ENCODE assay signal across 20 cellular contexts in the genomic region with DNA sequence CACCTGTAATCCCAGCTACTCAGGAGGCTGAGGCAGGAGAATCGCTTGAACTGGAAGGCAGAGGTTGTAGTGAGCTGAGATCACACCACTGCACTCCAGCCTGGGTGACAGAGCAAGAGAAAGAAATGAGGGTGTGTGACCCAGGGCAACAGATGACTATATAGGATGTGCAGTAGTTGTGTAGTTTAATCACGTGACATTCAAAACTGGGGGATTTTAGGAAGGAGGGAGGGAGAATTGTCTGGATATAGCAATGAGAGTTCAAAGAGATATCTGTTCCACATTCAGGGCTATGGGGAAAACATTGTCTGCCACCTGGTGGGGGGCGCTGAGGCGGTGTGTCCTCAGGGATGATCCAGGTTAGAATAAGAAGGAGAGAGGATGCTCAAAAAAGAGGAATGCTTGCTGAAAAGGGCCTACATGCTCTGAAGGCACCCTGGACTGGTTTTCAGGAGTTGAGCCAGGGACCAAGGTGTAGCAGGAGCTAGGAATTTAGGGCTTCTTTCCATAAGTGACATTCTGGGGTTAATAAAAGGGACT. TPM values are rescaled to one million over a fixed set of nuclear protein-coding genes. Genes with fewer than 3 reads are reported as not detected.
DNase-seq lines count a peak whose midpoint lies in the region; ATAC-seq and TF ChIP-seq lines count a peak whose summit lies in the region.
"Had no signal": no experiment of that assay in that cellular context is flagged by ENCODE, and none has a peak within 500 bp of the region (broad histone marks: within the 10 kb centered on the region; RNA-seq: fewer than 3 reads in every experiment).

No MANE protein-coding gene starts in this region.

- peaks cover 3% of the 10 kb centered on the region for H3K4me1 ChIP-seq in endodermal cell (ENCODE audit: control insufficient read depth, insufficient read depth, low read length)
- H3K4me1 ChIP-seq: gastrocnemius medialis had no signal

- H3K36me3 Mint-ChIP-seq in T-cell = no peaks in the 10 kb centered on the region
- H3K36me3 Mint-ChIP-seq in endodermal cell (ENCODE audit: low read depth) = no peaks in the 10 kb centered on the region

- H3K4me3 ChIP-seq in AG04450 (ENCODE audit: low read depth, low read length) = no peak overlapping the region
- H3K4me3 ChIP-seq in endodermal cell (ENCODE audit: low read length) = no peak overlapping the region
- H3K4me3 ChIP-seq: gastrocnemius medialis, right atrium auricular region had no signal

- no peak overlapping the region for H3K27ac ChIP-seq in AG04450 (ENCODE audit: low read depth, low read length)
- H3K27ac ChIP-seq in endodermal cell (ENCODE audit: low read depth, low read length) = no peak overlapping the region
- H3K27ac ChIP-seq: gastrocnemius medialis, right atrium auricular region had no signal

- CTCF ChIA-PET in AG04450 (lab: Charles Lee) (interaction anchor here (6.8 kb wide), 1 partner anchor 133 kb away, joined by 43 read pairs; no protein-coding TSS in a partner anchor), T-cell (lab: Charles Lee) (interaction anchor here in 1 of 2 donors (0.5 to 0.6 kb wide), 2 partner anchors 11 to 30 kb away, joined by 3 read pairs; a partner anchor contains a TSS)

- TF ChIP-seq CTCF in AG04450 (IDR thresholded peaks at IDR 0.05; ENCODE audit: low read depth, low read length) (0 out of 2 replicates have a peak, but pooled peaks have one; percentile 14), endodermal cell (conservative IDR thresholded peaks at IDR 0.05) (peak; percentile 68)

- H3K9me3 ChIP-seq in AG04450 (ENCODE audit: control insufficient read depth, insufficient read depth, low read length) (no peaks in the 10 kb centered on the region), endodermal cell (ENCODE audit: control insufficient read depth, low read length) (no peaks in the 10 kb centered on the region)
- H3K9me3 ChIP-seq: gastrocnemius medialis, right atrium auricular region had no signal

- no peak overlapping the region for H3K9ac ChIP-seq in endodermal cell (ENCODE audit: extremely low read depth, low read length, poor library complexity, severe bottlenecking)

- no peak overlapping the region for H3K4me3 Mint-ChIP-seq in T-cell
- H3K4me3 Mint-ChIP-seq in endodermal cell = no peak overlapping the region
- H3K4me3 Mint-ChIP-seq: nephron progenitor cell had no signal

- H3K27me3 ChIP-seq in AG04450 (ENCODE audit: control insufficient read depth, insufficient read depth, low read length) (no peaks in the 10 kb centered on the region), endodermal cell (ENCODE audit: control insufficient read depth, insufficient read depth, low read length, poor library complexity, severe bottlenecking) (no peaks in the 10 kb centered on the region)
- H3K27me3 ChIP-seq: gastrocnemius medialis, right atrium auricular region had no signal

- no peaks in the 10 kb centered on the region for H3K36me3 ChIP-seq in endodermal cell (ENCODE audit: control insufficient read depth, insufficient read depth, low read length)
- H3K36me3 ChIP-seq: gastrocnemius medialis, right atrium auricular region had no signal

- POLR2A ChIA-PET in AG04450 (lab: Yijun Ruan, JAX) (no interaction called here), T-cell (lab: Charles Lee) (no interaction called here)

- no peak for DNase-seq in AG04450 (ENCODE audit: low read depth, low spot score)
- peak; percentile 5 for DNase-seq in GF-D8 (lab: John Stamatoyannopoulos, UW)
- no peak for DNase-seq in T-cell
- peak; percentile 78 for DNase-seq in endodermal cell
- no peak for DNase-seq in DMS 273 (lab: John Stamatoyannopoulos, UW; ENCODE audit: unreplicated experiment)
- no peak for DNase-seq in DMS53 (lab: John Stamatoyannopoulos, UW)
- no peak for DNase-seq in NCI-H774 (lab: John Stamatoyannopoulos, UW)
- no peak for DNase-seq in NCI-H524 (lab: John Stamatoyannopoulos, UW)
- DNase-seq: activated CD4-positive, CD25-positive, alpha-beta regulatory T cell treated with anti-CD3 and anti-CD28 coated beads, Interleukin-2, amount 50 U/mL, for 72 hours; activated T-cell treated with anti-CD3 and anti-CD28 coated beads, Interleukin-2, amount 50 U/mL, for 1 hour; DMS153; gastrocnemius medialis; NCI-H1436 treated with DMSO at 0.1 percent for 48 hours; NCI-H446; nephron progenitor cell; substantia nigra had no signal

- WGBS in endodermal cell (ENCODE audit: insufficient coverage in 1 of 2, insufficient read length in 1 of 2), 2 experiments = 68 to 92% methylated on average over 4 of the region's 4 CpGs

- ATAC-seq in T-cell (replicated peaks in 1 of 4) = no peak
- ATAC-seq: gastrocnemius medialis had no signal

- H3K9me3 Mint-ChIP-seq in T-cell = no peaks in the 10 kb centered on the region
- H3K9me3 Mint-ChIP-seq in endodermal cell = no peaks in the 10 kb centered on the region
- H3K9me3 Mint-ChIP-seq: nephron progenitor cell had no signal

- H3K27me3 Mint-ChIP-seq in T-cell = no peaks in the 10 kb centered on the region
- no peaks in the 10 kb centered on the region for H3K27me3 Mint-ChIP-seq in endodermal cell (ENCODE audit: insufficient read depth)

- peaks cover 61 to 69% (median 66%) of the 10 kb centered on the region in 3 donors for H3K4me1 Mint-ChIP-seq in T-cell
- H3K4me1 Mint-ChIP-seq in endodermal cell = peaks cover 25% of the 10 kb centered on the region

- H3K27ac Mint-ChIP-seq in T-cell (peak overlapping the region; percentile 93), endodermal cell (no peak overlapping the region)
- H3K27ac Mint-ChIP-seq: nephron progenitor cell had no signal

RNA-seq across cellular contexts. Expression of a gene that starts 7.8 kb away (rescaled TPM):
- polyA plus RNA-seq in AG04450 (2011; rRNA removed) = 32.6 and 76.4 TPM in 2 replicates
- 111 and 154 TPM in 2 replicates for polyA minus RNA-seq in AG04450 (2011; rRNA and poly(A)+ RNA removed)
- 100 to 1,000 TPM; 107 to 186 (median 159) TPM for total RNA-seq in T-cell
- 100 to 1,000 TPM; 127 to 161 TPM for total RNA-seq in endodermal cell
- 116 TPM for polyA plus RNA-seq in endodermal cell (2013, experiment 1 of 2)
- polyA plus RNA-seq in endodermal cell (2013, experiment 2 of 2) = 102 TPM

RNA-seq across cellular contexts. Expression of a gene that starts 10.8 kb away (rescaled TPM):
- polyA plus RNA-seq in AG04450 (2011; rRNA removed) = 3.1 and 4.2 TPM in 2 replicates
- 6.9 and 7.0 TPM in 2 replicates for polyA minus RNA-seq in AG04450 (2011; rRNA and poly(A)+ RNA removed)
- 1 to 10 TPM in 3 of 5 donors, under 1 TPM in 2; 0.08 to 3.6 (median 2.1) TPM for total RNA-seq in T-cell
- 1 to 10 TPM; 1.9 to 3.6 TPM for total RNA-seq in endodermal cell
- polyA plus RNA-seq in endodermal cell (2013, experiment 1 of 2) = 26.5 TPM
- polyA plus RNA-seq in endodermal cell (2013, experiment 2 of 2) = 21.7 TPM

RNA-seq across cellular contexts. Expression of a gene that starts 35.3 kb away (rescaled TPM):
- 0.09 TPM in 1 of 2 replicates, not detected in the other for polyA plus RNA-seq in AG04450 (2011; rRNA removed)
- polyA minus RNA-seq in AG04450 (2011; rRNA and poly(A)+ RNA removed) = 0.30 TPM in 1 of 2 replicates, not detected in the other
- total RNA-seq in T-cell (10 to 100 TPM; 23.8 to 49.8 (median 43.5) TPM), endodermal cell (100 to 1,000 TPM in 1 of 2 donors, 10 to 100 TPM in 1; 70.0 to 103 TPM)
- 8.4 TPM for polyA plus RNA-seq in endodermal cell (2013, experiment 1 of 2)
- 5.8 TPM for polyA plus RNA-seq in endodermal cell (2013, experiment 2 of 2)
- total RNA-seq: endothelial cell of umbilical vein, gastrocnemius medialis, LHCN-M2 had no signal

RNA-seq across cellular contexts. Expression of a gene that starts 57.4 kb away (rescaled TPM):
- polyA plus RNA-seq in AG04450 (2011; rRNA removed) = not detected in 2 replicates
- polyA minus RNA-seq in AG04450 (2011; rRNA and poly(A)+ RNA removed) = not detected in 2 replicates
- total RNA-seq in T-cell (not detected), endodermal cell (under 1 TPM in 1 of 2 donors, not detected in 1; 0.53 TPM)
- polyA plus RNA-seq in endodermal cell (2013, experiment 1 of 2) = not detected
- 0.08 TPM for polyA plus RNA-seq in endodermal cell (2013, experiment 2 of 2)
- total RNA-seq: endothelial cell of umbilical vein, LHCN-M2, lung microvascular endothelial cell, right atrium auricular region had no signal
- polyA plus RNA-seq: endothelial cell of umbilical vein had no signal

Comparison
In these comparisons a context has a peak if more than half of its experiments do, and no peak if none do; other contexts are left out.
1. DNase-seq: peak in GF-D8 (single experiment) and endodermal cell (single experiment); none in AG04450 (single experiment), T-cell (0 of 34), DMS 273 (single experiment), DMS53 (single experiment), NCI-H774 (single experiment) and NCI-H524 (0 of 2).